In genomic region chr20:3710703-3711417, GRCh38 we compare ENCODE assay signal across 7 cellular contexts. TPM values are rescaled to one million over a fixed set of nuclear protein-coding genes. Genes with fewer than 3 reads are reported as not detected.
DNase-seq lines count a peak whose midpoint lies in the region; ATAC-seq, FAIRE-seq and TF ChIP-seq lines count a peak whose summit lies in the region.

No MANE protein-coding gene starts in this region.

- H3K4me2 ChIP-seq in Karpas-422 (ENCODE audit: low read depth, low read length, poor library complexity, severe bottlenecking), result no peak overlapping the region

- no peaks in the 10 kb centered on the region for H3K9me3 ChIP-seq in Karpas-422 (ENCODE audit: low read length)

- no peaks in the 10 kb centered on the region for H3K9me2 ChIP-seq in Karpas-422 (replicated peaks; ENCODE audit: insufficient read depth, low read length)

- peaks cover 4% of the 10 kb centered on the region for H3K27me3 Mint-ChIP-seq in activated B cell treated with CpG ODN at 0.5 μM for 24 hours

- DNase-seq in GDM1 (lab: John Stamatoyannopoulos, UW) (peak; percentile 26), Karpas-422 (peak; percentile 88), activated B cell treated with CpG ODN at 0.5 μM for 24 hours (peak; percentile 65), bronchial epithelial cell (ENCODE audit: low read depth) (no peak), kidney tubule cell (ENCODE audit: low spot score) (peak; percentile 36)
- DNase-seq in stimulated activated CD4-positive, alpha-beta T cell treated with anti-CD3 and anti-CD28 coated beads, Interleukin-2, amount 100 ng/mL, for 4 hours (ENCODE audit: low read depth), result peak; percentile 50

- FAIRE-seq in bronchial epithelial cell (lab: Jason Lieb, UNC), result no peak

- TF ChIP-seq CTCF in activated B cell treated with CpG ODN at 0.5 μM for 24 hours (IDR thresholded peaks at IDR 0.05), result peak; percentile 61
- peak; percentile 88 for TF ChIP-seq CTCF in bronchial epithelial cell (IDR thresholded peaks at IDR 0.05; ENCODE audit: insufficient read depth, low read length, severe bottlenecking)

- H2AFZ ChIP-seq in Karpas-422 (ENCODE audit: low read length), result no peak overlapping the region

- H3K4me3 ChIP-seq in Karpas-422 (ENCODE audit: low read length) (no peak overlapping the region), bronchial epithelial cell (ENCODE audit: low read depth, low read length) (no peak overlapping the region)

- CTCF ChIA-PET in activated B cell treated with CpG ODN at 0.5 μM for 24 hours (lab: Charles Lee), result interaction anchor here (0.5 to 1.8 kb wide), 10 partner anchors 9 to 357 kb away, joined by 3 to 9 read pairs (median 4); no protein-coding TSS in a partner anchor

- H3K27me3 ChIP-seq in Karpas-422 (ENCODE audit: low read length) (no peaks in the 10 kb centered on the region), bronchial epithelial cell (ENCODE audit: control insufficient read depth, insufficient read depth, low read length) (no peaks in the 10 kb centered on the region)

- H4K20me1 ChIP-seq in Karpas-422 (ENCODE audit: insufficient read depth, low read depth, low read length), result no peaks in the 10 kb centered on the region

- intact Hi-C loops in activated B cell treated with CpG ODN at 0.5 μM for 24 hours (cut with micrococcal nuclease), result loop anchor here (1.0 kb wide), 2 partner anchors 35 to 148 kb away; no protein-coding TSS in a partner anchor

- H3K4me3 Mint-ChIP-seq in activated B cell treated with CpG ODN at 0.5 μM for 24 hours, result no peak overlapping the region

- POLR2A ChIA-PET in activated B cell treated with CpG ODN at 0.5 μM for 24 hours (lab: Charles Lee), result no interaction called here

- H3K36me3 ChIP-seq in Karpas-422 (ENCODE audit: insufficient read depth, low read length) (no peaks in the 10 kb centered on the region), bronchial epithelial cell (ENCODE audit: control insufficient read depth, insufficient read depth, low read length) (no peaks in the 10 kb centered on the region)

- ATAC-seq in activated B cell treated with CpG ODN at 0.5 μM for 24 hours (ENCODE audit: low read depth) (peak; percentile 42), GM21526 (IDR thresholded peaks at IDR 0.05; ENCODE audit: low FRiP score, unreplicated experiment) (no peak)

- H3K27ac ChIP-seq in Karpas-422 (ENCODE audit: low read length), result no peak overlapping the region

- no peaks in the 10 kb centered on the region for H3K79me2 ChIP-seq in Karpas-422 (ENCODE audit: low read length)

- no peak overlapping the region for H3K9ac ChIP-seq in Karpas-422 (ENCODE audit: low read length)

- H3K4me1 ChIP-seq in Karpas-422 (ENCODE audit: low read length), result no peaks in the 10 kb centered on the region

- H3K4me1 Mint-ChIP-seq in activated B cell treated with CpG ODN at 0.5 μM for 24 hours, result no peaks in the 10 kb centered on the region

- H3K36me3 Mint-ChIP-seq in activated B cell treated with CpG ODN at 0.5 μM for 24 hours (ENCODE audit: low read depth), result no peaks in the 10 kb centered on the region

- no peak overlapping the region for H3K27ac Mint-ChIP-seq in activated B cell treated with CpG ODN at 0.5 μM for 24 hours

- no peaks in the 10 kb centered on the region for H3K9me3 Mint-ChIP-seq in activated B cell treated with CpG ODN at 0.5 μM for 24 hours

RNA-seq across cellular contexts. Expression of gene SIGLEC1, which starts 1.5 kb away (rescaled TPM):
- not detected in 2 replicates for total RNA-seq in Karpas-422 (2014; rRNA removed; shearing (Covaris generic); ENCODE audit: low replicate concordance)
- total RNA-seq in activated B cell treated with CpG ODN at 0.5 μM for 24 hours (not detected in 2 replicates), bronchial epithelial cell (not detected in 2 replicates)

RNA-seq across cellular contexts. Expression of gene HSPA12B, which starts 21.6 kb away (rescaled TPM):
- total RNA-seq in Karpas-422 (2014; rRNA removed; shearing (Covaris generic); ENCODE audit: low replicate concordance), result not detected in 2 replicates
- total RNA-seq in activated B cell treated with CpG ODN at 0.5 μM for 24 hours, result not detected in 2 replicates
- total RNA-seq in bronchial epithelial cell, result not detected in 2 replicates

RNA-seq across cellular contexts. Expression of gene ADAM33, which starts 29.1 kb away (rescaled TPM):
- not detected in 2 replicates for total RNA-seq in Karpas-422 (2014; rRNA removed; shearing (Covaris generic); ENCODE audit: low replicate concordance)
- total RNA-seq in activated B cell treated with CpG ODN at 0.5 μM for 24 hours (not detected in 2 replicates), bronchial epithelial cell (under 0.01 and 0.53 TPM in 2 replicates)

RNA-seq across cellular contexts. Expression of gene GFRA4, which starts 47.7 kb away (rescaled TPM):
- not detected in 2 replicates for total RNA-seq in Karpas-422 (2014; rRNA removed; shearing (Covaris generic); ENCODE audit: low replicate concordance)
- not detected in 2 replicates for total RNA-seq in activated B cell treated with CpG ODN at 0.5 μM for 24 hours
- not detected in 2 replicates for total RNA-seq in bronchial epithelial cell

RNA-seq across cellular contexts. Expression of gene ADISSP, which starts 56.7 kb away (rescaled TPM):
- total RNA-seq in Karpas-422 (2014; rRNA removed; shearing (Covaris generic); ENCODE audit: low replicate concordance), result 44.1 and 60.4 TPM in 2 replicates
- total RNA-seq in activated B cell treated with CpG ODN at 0.5 μM for 24 hours (29.9 and 31.1 TPM in 2 replicates), bronchial epithelial cell (15.0 and 15.4 TPM in 2 replicates)
